1 cellular context compared by ENCODE assay signal in the genomic region with DNA sequence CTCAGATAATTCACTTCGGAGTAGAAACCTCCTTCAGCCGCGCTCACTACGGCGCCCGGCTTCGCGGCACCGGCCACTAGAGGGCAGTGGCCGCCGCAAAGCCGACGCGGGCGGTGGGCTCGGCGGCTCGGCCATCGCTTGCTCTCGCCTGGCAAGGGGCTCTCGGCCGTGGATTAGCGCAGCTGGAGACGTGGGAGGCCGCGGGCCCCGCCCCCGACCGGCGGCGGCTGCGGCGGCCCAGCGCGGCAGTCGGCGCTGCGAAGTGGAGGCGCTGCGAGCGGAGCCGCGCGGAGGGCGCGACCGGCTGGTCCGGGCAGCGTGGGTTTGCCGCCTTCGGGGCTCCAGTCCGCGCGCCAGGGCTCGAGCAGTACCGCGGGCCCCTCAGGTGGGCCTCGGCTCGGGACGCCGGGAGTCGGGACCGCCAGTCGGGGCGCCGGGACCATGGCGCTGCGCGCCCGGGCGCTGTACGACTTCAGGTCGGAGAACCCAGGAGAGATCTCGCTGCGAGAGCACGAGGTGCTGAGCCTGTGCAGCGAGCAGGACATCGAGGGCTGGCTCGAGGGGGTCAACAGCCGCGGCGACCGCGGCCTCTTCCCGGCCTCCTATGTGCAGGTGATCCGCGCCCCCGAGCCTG.
TF ChIP-seq lines count a peak whose summit lies in the region.

Gene SNX18, plus strand, starts transcription at position 248 of the 634 bp plus-strand sequence. Its CDS starts 194 bp downstream, at position 442.

TF ChIP-seq in WTC11, 78 proteins besides CTCF, POLR2A, EP300 and RAD21 (continued from another document):
- TF ChIP-seq, protein P1, sequence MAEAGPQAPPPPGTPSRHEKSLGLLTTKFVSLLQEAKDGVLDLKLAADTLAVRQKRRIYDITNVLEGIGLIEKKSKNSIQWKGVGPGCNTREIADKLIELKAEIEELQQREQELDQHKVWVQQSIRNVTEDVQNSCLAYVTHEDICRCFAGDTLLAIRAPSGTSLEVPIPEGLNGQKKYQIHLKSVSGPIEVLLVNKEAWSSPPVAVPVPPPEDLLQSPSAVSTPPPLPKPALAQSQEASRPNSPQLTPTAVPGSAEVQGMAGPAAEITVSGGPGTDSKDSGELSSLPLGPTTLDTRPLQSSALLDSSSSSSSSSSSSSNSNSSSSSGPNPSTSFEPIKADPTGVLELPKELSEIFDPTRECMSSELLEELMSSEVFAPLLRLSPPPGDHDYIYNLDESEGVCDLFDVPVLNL (CRISPR knock-in tag; IDR thresholded peaks at IDR 0.05; ENCODE audit: borderline replicate concordance, low read depth), result no peak
- peak; percentile 79; the same call in 1 of the 2 replicates for TF ChIP-seq ARID4B (CRISPR knock-in tag; IDR thresholded peaks at IDR 0.05; ENCODE audit: borderline replicate concordance)
- TF ChIP-seq, protein P2, sequence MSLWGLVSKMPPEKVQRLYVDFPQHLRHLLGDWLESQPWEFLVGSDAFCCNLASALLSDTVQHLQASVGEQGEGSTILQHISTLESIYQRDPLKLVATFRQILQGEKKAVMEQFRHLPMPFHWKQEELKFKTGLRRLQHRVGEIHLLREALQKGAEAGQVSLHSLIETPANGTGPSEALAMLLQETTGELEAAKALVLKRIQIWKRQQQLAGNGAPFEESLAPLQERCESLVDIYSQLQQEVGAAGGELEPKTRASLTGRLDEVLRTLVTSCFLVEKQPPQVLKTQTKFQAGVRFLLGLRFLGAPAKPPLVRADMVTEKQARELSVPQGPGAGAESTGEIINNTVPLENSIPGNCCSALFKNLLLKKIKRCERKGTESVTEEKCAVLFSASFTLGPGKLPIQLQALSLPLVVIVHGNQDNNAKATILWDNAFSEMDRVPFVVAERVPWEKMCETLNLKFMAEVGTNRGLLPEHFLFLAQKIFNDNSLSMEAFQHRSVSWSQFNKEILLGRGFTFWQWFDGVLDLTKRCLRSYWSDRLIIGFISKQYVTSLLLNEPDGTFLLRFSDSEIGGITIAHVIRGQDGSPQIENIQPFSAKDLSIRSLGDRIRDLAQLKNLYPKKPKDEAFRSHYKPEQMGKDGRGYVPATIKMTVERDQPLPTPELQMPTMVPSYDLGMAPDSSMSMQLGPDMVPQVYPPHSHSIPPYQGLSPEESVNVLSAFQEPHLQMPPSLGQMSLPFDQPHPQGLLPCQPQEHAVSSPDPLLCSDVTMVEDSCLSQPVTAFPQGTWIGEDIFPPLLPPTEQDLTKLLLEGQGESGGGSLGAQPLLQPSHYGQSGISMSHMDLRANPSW (CRISPR knock-in tag; conservative IDR thresholded peaks at IDR 0.05; ENCODE audit: low read depth), result no peak
- no peak for TF ChIP-seq ATF2 (CRISPR knock-in tag; IDR thresholded peaks at IDR 0.05; ENCODE audit: borderline replicate concordance, low read depth)
- TF ChIP-seq, protein P3, sequence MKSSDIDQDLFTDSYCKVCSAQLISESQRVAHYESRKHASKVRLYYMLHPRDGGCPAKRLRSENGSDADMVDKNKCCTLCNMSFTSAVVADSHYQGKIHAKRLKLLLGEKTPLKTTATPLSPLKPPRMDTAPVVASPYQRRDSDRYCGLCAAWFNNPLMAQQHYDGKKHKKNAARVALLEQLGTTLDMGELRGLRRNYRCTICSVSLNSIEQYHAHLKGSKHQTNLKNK (CRISPR knock-in tag; IDR thresholded peaks at IDR 0.05), result no peak
- TF ChIP-seq, protein P4, sequence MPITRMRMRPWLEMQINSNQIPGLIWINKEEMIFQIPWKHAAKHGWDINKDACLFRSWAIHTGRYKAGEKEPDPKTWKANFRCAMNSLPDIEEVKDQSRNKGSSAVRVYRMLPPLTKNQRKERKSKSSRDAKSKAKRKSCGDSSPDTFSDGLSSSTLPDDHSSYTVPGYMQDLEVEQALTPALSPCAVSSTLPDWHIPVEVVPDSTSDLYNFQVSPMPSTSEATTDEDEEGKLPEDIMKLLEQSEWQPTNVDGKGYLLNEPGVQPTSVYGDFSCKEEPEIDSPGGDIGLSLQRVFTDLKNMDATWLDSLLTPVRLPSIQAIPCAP (CRISPR knock-in tag; IDR thresholded peaks at IDR 0.05), result no peak
- TF ChIP-seq ATF1 (CRISPR knock-in tag; IDR thresholded peaks at IDR 0.05), result no peak
- TF ChIP-seq, protein P5, sequence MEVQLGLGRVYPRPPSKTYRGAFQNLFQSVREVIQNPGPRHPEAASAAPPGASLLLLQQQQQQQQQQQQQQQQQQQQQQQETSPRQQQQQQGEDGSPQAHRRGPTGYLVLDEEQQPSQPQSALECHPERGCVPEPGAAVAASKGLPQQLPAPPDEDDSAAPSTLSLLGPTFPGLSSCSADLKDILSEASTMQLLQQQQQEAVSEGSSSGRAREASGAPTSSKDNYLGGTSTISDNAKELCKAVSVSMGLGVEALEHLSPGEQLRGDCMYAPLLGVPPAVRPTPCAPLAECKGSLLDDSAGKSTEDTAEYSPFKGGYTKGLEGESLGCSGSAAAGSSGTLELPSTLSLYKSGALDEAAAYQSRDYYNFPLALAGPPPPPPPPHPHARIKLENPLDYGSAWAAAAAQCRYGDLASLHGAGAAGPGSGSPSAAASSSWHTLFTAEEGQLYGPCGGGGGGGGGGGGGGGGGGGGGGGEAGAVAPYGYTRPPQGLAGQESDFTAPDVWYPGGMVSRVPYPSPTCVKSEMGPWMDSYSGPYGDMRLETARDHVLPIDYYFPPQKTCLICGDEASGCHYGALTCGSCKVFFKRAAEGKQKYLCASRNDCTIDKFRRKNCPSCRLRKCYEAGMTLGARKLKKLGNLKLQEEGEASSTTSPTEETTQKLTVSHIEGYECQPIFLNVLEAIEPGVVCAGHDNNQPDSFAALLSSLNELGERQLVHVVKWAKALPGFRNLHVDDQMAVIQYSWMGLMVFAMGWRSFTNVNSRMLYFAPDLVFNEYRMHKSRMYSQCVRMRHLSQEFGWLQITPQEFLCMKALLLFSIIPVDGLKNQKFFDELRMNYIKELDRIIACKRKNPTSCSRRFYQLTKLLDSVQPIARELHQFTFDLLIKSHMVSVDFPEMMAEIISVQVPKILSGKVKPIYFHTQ (CRISPR knock-in tag; IDR thresholded peaks at IDR 0.05), result no peak
- TF ChIP-seq TEAD4 (CRISPR knock-in tag; IDR thresholded peaks at IDR 0.05), result no peak
- no peak; the same call in 1 of the 2 replicates for TF ChIP-seq E2F5 (CRISPR knock-in tag; IDR thresholded peaks at IDR 0.05)
- TF ChIP-seq RELA (CRISPR knock-in tag; IDR thresholded peaks at IDR 0.05; ENCODE audit: borderline replicate concordance), result no peak
- TF ChIP-seq, protein P6, sequence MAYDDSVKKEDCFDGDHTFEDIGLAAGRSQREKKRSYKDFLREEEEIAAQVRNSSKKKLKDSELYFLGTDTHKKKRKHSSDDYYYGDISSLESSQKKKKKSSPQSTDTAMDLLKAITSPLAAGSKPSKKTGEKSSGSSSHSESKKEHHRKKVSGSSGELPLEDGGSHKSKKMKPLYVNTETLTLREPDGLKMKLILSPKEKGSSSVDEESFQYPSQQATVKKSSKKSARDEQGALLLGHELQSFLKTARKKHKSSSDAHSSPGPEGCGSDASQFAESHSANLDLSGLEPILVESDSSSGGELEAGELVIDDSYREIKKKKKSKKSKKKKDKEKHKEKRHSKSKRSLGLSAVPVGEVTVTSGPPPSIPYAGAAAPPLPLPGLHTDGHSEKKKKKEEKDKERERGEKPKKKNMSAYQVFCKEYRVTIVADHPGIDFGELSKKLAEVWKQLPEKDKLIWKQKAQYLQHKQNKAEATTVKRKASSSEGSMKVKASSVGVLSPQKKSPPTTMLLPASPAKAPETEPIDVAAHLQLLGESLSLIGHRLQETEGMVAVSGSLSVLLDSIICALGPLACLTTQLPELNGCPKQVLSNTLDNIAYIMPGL (CRISPR knock-in tag; IDR thresholded peaks at IDR 0.05), result peak; percentile 45
- 0 out of 2 replicates have a peak, but pooled peaks have one; percentile 74 for TF ChIP-seq JUN (CRISPR knock-in tag; IDR thresholded peaks at IDR 0.05)
- no peak for TF ChIP-seq ZBTB21 (CRISPR knock-in tag; IDR thresholded peaks at IDR 0.05; ENCODE audit: borderline replicate concordance)
- TF ChIP-seq, protein P7, sequence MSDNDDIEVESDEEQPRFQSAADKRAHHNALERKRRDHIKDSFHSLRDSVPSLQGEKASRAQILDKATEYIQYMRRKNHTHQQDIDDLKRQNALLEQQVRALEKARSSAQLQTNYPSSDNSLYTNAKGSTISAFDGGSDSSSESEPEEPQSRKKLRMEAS (CRISPR knock-in tag; IDR thresholded peaks at IDR 0.05), result 0 out of 2 replicates have a peak, but pooled peaks have one; percentile 8
- no peak for TF ChIP-seq NFATC4 (CRISPR knock-in tag; IDR thresholded peaks at IDR 0.05)
- TF ChIP-seq NR2C2 (CRISPR knock-in tag; IDR thresholded peaks at IDR 0.05), result no peak
- peak; percentile 64; the same call in 1 of the 2 replicates for TF ChIP-seq ETV6 (CRISPR knock-in tag; IDR thresholded peaks at IDR 0.05)
- TF ChIP-seq, protein P8, sequence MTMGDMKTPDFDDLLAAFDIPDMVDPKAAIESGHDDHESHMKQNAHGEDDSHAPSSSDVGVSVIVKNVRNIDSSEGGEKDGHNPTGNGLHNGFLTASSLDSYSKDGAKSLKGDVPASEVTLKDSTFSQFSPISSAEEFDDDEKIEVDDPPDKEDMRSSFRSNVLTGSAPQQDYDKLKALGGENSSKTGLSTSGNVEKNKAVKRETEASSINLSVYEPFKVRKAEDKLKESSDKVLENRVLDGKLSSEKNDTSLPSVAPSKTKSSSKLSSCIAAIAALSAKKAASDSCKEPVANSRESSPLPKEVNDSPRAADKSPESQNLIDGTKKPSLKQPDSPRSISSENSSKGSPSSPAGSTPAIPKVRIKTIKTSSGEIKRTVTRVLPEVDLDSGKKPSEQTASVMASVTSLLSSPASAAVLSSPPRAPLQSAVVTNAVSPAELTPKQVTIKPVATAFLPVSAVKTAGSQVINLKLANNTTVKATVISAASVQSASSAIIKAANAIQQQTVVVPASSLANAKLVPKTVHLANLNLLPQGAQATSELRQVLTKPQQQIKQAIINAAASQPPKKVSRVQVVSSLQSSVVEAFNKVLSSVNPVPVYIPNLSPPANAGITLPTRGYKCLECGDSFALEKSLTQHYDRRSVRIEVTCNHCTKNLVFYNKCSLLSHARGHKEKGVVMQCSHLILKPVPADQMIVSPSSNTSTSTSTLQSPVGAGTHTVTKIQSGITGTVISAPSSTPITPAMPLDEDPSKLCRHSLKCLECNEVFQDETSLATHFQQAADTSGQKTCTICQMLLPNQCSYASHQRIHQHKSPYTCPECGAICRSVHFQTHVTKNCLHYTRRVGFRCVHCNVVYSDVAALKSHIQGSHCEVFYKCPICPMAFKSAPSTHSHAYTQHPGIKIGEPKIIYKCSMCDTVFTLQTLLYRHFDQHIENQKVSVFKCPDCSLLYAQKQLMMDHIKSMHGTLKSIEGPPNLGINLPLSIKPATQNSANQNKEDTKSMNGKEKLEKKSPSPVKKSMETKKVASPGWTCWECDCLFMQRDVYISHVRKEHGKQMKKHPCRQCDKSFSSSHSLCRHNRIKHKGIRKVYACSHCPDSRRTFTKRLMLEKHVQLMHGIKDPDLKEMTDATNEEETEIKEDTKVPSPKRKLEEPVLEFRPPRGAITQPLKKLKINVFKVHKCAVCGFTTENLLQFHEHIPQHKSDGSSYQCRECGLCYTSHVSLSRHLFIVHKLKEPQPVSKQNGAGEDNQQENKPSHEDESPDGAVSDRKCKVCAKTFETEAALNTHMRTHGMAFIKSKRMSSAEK (CRISPR knock-in tag; IDR thresholded peaks at IDR 0.05; ENCODE audit: borderline replicate concordance), result no peak
- no peak for TF ChIP-seq MXD4 (CRISPR knock-in tag; IDR thresholded peaks at IDR 0.05; ENCODE audit: borderline replicate concordance)
- 0 out of 2 replicates have a peak, but pooled peaks have one; percentile 30 for TF ChIP-seq MYBL2 (CRISPR knock-in tag; IDR thresholded peaks at IDR 0.05)
- peak; percentile 81 for TF ChIP-seq CREM (CRISPR knock-in tag; IDR thresholded peaks at IDR 0.05)
- TF ChIP-seq FOXP1 (CRISPR knock-in tag; IDR thresholded peaks at IDR 0.05; ENCODE audit: borderline replicate concordance), result peak; percentile 65; the same call in 1 of the 2 replicates
- TF ChIP-seq ZNF396 (CRISPR knock-in tag; IDR thresholded peaks at IDR 0.05; ENCODE audit: borderline replicate concordance), result no peak
- no peak for TF ChIP-seq NR1H2 (CRISPR knock-in tag; IDR thresholded peaks at IDR 0.05)
TF ChIP-seq in WTC11: peak in this region for 20.
